ENCODE assay signal across 20 cellular contexts in genomic region chr2:217325810-217326209, GRCh38.
A peak's percentile ranks its signal among the peaks of the same experiment; 100 is the strongest.
DNase-seq lines count a peak whose midpoint lies in the region; ATAC-seq and TF ChIP-seq lines count a peak whose summit lies in the region.
"Had no signal": no experiment of that assay in that cellular context is flagged by ENCODE, and none has a peak within 500 bp of the region (broad histone marks: within the 10 kb centered on the region; RNA-seq: fewer than 3 reads in every experiment).

No MANE protein-coding gene starts in this region.

- H3K4me1 Mint-ChIP-seq in Caco-2 (ENCODE audit: low read depth, unreplicated experiment) (peaks cover 20% of the 10 kb centered on the region), mesothelial cell of epicardium (peaks cover 55% of the 10 kb centered on the region)
- H3K4me1 Mint-ChIP-seq: activated CD4-positive, alpha-beta T cell treated with anti-CD3 and anti-CD28 coated beads for 36 hours; stimulated activated naive B cell treated with anti-CD40 and anti-IgM and Interleukin-4, amounts not matched to agents 10 μg/mL and 1 μg/mL and 100 μg/mL, for 72 hours had no signal

- intact Hi-C loops in Caco-2 (cut with micrococcal nuclease; ENCODE audit: unreplicated experiment), result no loop called here

- no TSS peak for BruUV-seq in Caco-2 (replicated peaks; lab: Mats Ljungman, UMichigan)

- H3K27me3 ChIP-seq in Caco-2 (replicated peaks; ENCODE audit: control insufficient read depth, insufficient read depth, low read length), result no peaks in the 10 kb centered on the region

- H3K4me3 Mint-ChIP-seq in Caco-2 (ENCODE audit: unreplicated experiment) (peak overlapping the region; percentile 13), mesothelial cell of epicardium (no peak overlapping the region)
- H3K4me3 Mint-ChIP-seq: activated CD4-positive, alpha-beta T cell treated with anti-CD3 and anti-CD28 coated beads for 36 hours; activated CD8-positive, alpha-beta T cell treated with anti-CD3 and anti-CD28 coated beads for 36 hours; brain; nephron progenitor cell; stimulated activated naive B cell treated with anti-CD40 and anti-IgM and Interleukin-4, amounts not matched to agents 10 μg/mL and 1 μg/mL and 100 μg/mL, for 72 hours had no signal

- TF ChIP-seq CTCF in Caco-2 (IDR thresholded peaks at IDR 0.05; ENCODE audit: insufficient read depth in 1 of 2, low read depth in 1 of 2, low read length in 1 of 2, severe bottlenecking in 1 of 2, unreplicated experiment in 1 of 2) (no peak), mesothelial cell of epicardium (IDR thresholded peaks at IDR 0.05; ENCODE audit: unreplicated experiment) (no peak)

- H3K27ac ChIP-seq in SK-N-MC, result no peak overlapping the region; the same call in 1 of the 2 replicates
- H3K27ac ChIP-seq: C4-2B, RWPE1 had no signal

- no peak overlapping the region for H3K27ac Mint-ChIP-seq in Caco-2 (ENCODE audit: unreplicated experiment)
- H3K27ac Mint-ChIP-seq in mesothelial cell of epicardium, result peak overlapping the region; percentile 35
- H3K27ac Mint-ChIP-seq: activated CD4-positive, alpha-beta T cell treated with anti-CD3 and anti-CD28 coated beads for 36 hours; activated CD8-positive, alpha-beta T cell treated with anti-CD3 and anti-CD28 coated beads for 36 hours; nephron progenitor cell; stimulated activated naive B cell treated with anti-CD40 and anti-IgM and Interleukin-4, amounts not matched to agents 10 μg/mL and 1 μg/mL and 100 μg/mL, for 72 hours had no signal

- H3K4me3 ChIP-seq in Caco-2 (ENCODE audit: low read depth, low read length) (no peak overlapping the region), SK-N-MC (peak overlapping the region; percentile 77)
- H3K4me3 ChIP-seq: lung had no signal

- peaks cover 27% of the 10 kb centered on the region for H3K9me3 Mint-ChIP-seq in Caco-2 (ENCODE audit: unreplicated experiment)
- peaks cover 20% of the 10 kb centered on the region for H3K9me3 Mint-ChIP-seq in mesothelial cell of epicardium

- ATAC-seq in GM19328 (IDR thresholded peaks at IDR 0.05; ENCODE audit: unreplicated experiment), result no peak
- no peak for ATAC-seq in GM21515 (IDR thresholded peaks at IDR 0.05; ENCODE audit: unreplicated experiment)
- ATAC-seq: activated CD4-positive, alpha-beta T cell treated with anti-CD3 and anti-CD28 coated beads for 36 hours; activated CD8-positive, alpha-beta T cell treated with anti-CD3 and anti-CD28 coated beads for 36 hours; stimulated activated naive B cell treated with anti-CD40 and anti-IgM and Interleukin-4, amounts not matched to agents 10 μg/mL and 1 μg/mL and 100 μg/mL, for 72 hours had no signal

- H3K4me1 ChIP-seq in Caco-2, result peaks cover 25% of the 10 kb centered on the region

- TF ChIP-seq EP300 in Ishikawa (IDR thresholded peaks at IDR 0.05; ENCODE audit: borderline replicate concordance), result no peak

- no peak for TF ChIP-seq RAD21 in Ishikawa (IDR thresholded peaks at IDR 0.05; ENCODE audit: low read depth)

- H3K27me3 Mint-ChIP-seq in Caco-2 (ENCODE audit: insufficient read depth, unreplicated experiment) (no peaks in the 10 kb centered on the region), mesothelial cell of epicardium (ENCODE audit: low read depth) (no peaks in the 10 kb centered on the region)
- H3K27me3 Mint-ChIP-seq: activated CD8-positive, alpha-beta T cell treated with anti-CD3 and anti-CD28 coated beads for 36 hours had no signal

- POLR2A ChIA-PET in Caco-2 (lab: Charles Lee), result no interaction called here

- no peaks in the 10 kb centered on the region for H3K36me3 ChIP-seq in Caco-2 (ENCODE audit: control insufficient read depth, insufficient read depth, low read length)
- H3K36me3 ChIP-seq in SK-N-MC (ENCODE audit: insufficient read depth, low read length), result peaks cover 30% of the 10 kb centered on the region

- DNase-seq in Caco-2 (peak in 1 of 2 experiments; percentile 39), SK-N-MC (ENCODE audit: low read depth, low spot score) (no peak), mesothelial cell of epicardium (ENCODE audit: low spot score in 2 of 2, unreplicated experiment in 2 of 2) (no peak), dermis blood vessel endothelial cell (no peak), NCI-H2029 treated with DMSO at 0.1 percent for 48 hours (lab: John Stamatoyannopoulos, UW) (no peak)
- DNase-seq: activated CD4-positive, alpha-beta T cell treated with anti-CD3 and anti-CD28 coated beads for 36 hours; activated CD8-positive, alpha-beta T cell treated with anti-CD3 and anti-CD28 coated beads for 36 hours; activated naive CD4-positive, alpha-beta T cell treated with anti-CD3 and anti-CD28 coated beads, Interleukin-2, amount 50 U/mL, for 16 hours; amniotic stem cell; NCI-H2107; NCI-H446; nephron progenitor cell; stimulated activated naive B cell treated with anti-CD40 and anti-IgM and Interleukin-4, amounts not matched to agents 10 μg/mL and 1 μg/mL and 100 μg/mL, for 72 hours had no signal

- H3K36me3 Mint-ChIP-seq in Caco-2 (ENCODE audit: insufficient read depth, unreplicated experiment), result peaks cover 6% of the 10 kb centered on the region
- H3K36me3 Mint-ChIP-seq in mesothelial cell of epicardium, result peaks cover 20% of the 10 kb centered on the region

- CTCF ChIA-PET in Caco-2 (lab: Charles Lee), result no interaction called here

- no peak overlapping the region for H3K9ac ChIP-seq in SK-N-MC (ENCODE audit: insufficient read length)

- H3K9me3 ChIP-seq in Caco-2, result no peaks in the 10 kb centered on the region
- H3K9me3 ChIP-seq in SK-N-MC (ENCODE audit: low read depth, low read length), result no peaks in the 10 kb centered on the region; the same call in 1 of the 2 replicates

TF ChIP-seq in Ishikawa, 13 proteins besides CTCF, POLR2A, EP300 and RAD21:
- TF ChIP-seq USF1 (IDR thresholded peaks at IDR 0.05) (peak; percentile 74), ZBTB7A (IDR thresholded peaks at IDR 0.05; ENCODE audit: low read depth) (no peak)
